In the genomic region with DNA sequence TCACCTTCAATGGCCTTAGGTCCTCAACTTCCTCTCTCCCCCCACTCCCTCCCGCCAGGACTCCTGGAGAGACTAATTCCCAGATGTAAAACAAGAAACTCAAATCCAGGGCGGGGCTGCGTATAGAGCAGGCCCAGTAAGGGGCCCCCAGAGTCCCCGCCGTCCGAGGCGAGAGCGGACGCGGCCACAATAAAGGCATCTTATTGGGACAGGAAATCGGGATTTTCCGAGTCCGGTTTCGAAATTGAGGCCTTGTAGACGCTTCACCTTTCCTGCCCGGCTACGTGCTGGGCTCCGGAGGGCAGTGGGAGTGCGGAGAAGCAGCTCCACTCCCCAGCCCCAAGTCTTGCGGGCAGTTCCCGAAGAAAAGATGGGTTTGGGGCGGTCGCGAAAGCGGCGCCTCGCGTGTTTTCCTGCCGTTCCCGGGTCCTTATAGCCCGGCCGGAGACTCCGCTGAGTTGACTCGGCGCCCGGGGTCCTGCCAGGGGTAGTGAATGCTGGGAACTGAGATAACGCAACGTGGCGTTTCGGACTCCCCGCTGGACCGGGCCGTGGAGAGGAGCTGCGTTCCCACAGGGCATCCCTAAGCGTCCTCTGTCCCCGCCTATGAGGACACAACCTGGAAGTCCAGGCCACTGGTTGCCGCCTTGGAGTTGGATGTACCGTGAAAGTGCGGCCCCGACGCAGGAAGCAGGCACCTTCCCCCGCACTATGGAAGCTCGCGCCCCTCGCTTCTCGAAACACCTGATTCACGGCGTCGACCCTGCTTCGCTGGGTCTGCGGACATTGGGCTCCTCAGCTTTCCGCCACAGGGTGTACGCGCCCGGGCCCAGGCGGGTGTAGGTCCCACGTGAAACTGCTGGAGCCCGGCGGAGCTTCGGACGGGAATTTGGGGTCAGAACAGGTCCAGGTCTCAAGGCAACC, we compare ENCODE assay signal across 9 cellular contexts. TPM values are rescaled to one million over a fixed set of nuclear protein-coding genes. Genes with fewer than 3 reads are reported as not detected.
DNase-seq lines count a peak whose midpoint lies in the region; ATAC-seq lines count a peak whose summit lies in the region.
"Had no signal": no experiment of that assay in that cellular context is flagged by ENCODE, and none has a peak within 500 bp of the region (broad histone marks: within the 10 kb centered on the region; RNA-seq: fewer than 3 reads in every experiment).

No MANE protein-coding gene starts in this region.

- intact Hi-C loops in left ventricle myocardium superior (cut with micrococcal nuclease) = no loop called here

- H3K23ac ChIP-seq in trophoblast cell (ENCODE audit: low read length) = no peak overlapping the region

- no peak overlapping the region for H3K4ac ChIP-seq in trophoblast cell (ENCODE audit: low read depth, low read length)

- no peak overlapping the region for H2BK120ac ChIP-seq in trophoblast cell (ENCODE audit: insufficient read depth, low read length, poor library complexity)

- H3K18ac ChIP-seq in trophoblast cell (ENCODE audit: low read length) = no peak overlapping the region

- no peaks in the 10 kb centered on the region for H3K79me2 ChIP-seq in trophoblast cell (ENCODE audit: control insufficient read depth, insufficient read depth, low read length, poor library complexity)

- H3K27me3 ChIP-seq in CD4-positive, CD25-positive, alpha-beta regulatory T cell (ENCODE audit: control insufficient read depth, insufficient read depth, low read length) = peaks cover 17% of the 10 kb centered on the region
- H3K27me3 ChIP-seq in trophoblast cell (ENCODE audit: insufficient read depth, low read length) = peaks cover 26% of the 10 kb centered on the region

- H2BK12ac ChIP-seq in trophoblast cell (ENCODE audit: low read length) = no peak overlapping the region

- peaks cover 0 to 32% (median 7%) of the 10 kb centered on the region in 4 donors for H3K4me1 Mint-ChIP-seq in CD4-positive, CD25-positive, alpha-beta regulatory T cell
- peaks cover 11% of the 10 kb centered on the region for H3K4me1 Mint-ChIP-seq in activated T-helper 17 cell treated with anti-CD3 and anti-CD28 coated beads, Interleukin-2, amount 50 U/mL, for 72 hours

- H4K12ac ChIP-seq in trophoblast cell (ENCODE audit: low read depth, low read length) = no peak overlapping the region

- no peak overlapping the region for H3K4me3 ChIP-seq in CD4-positive, CD25-positive, alpha-beta regulatory T cell (ENCODE audit: low read depth, low read length)
- no peak overlapping the region for H3K4me3 ChIP-seq in trophoblast cell (ENCODE audit: low read depth, low read length)

- H3K27me3 Mint-ChIP-seq in CD4-positive, CD25-positive, alpha-beta regulatory T cell = peaks cover 96% of the 10 kb centered on the region
- H3K27me3 Mint-ChIP-seq in activated T-helper 17 cell treated with anti-CD3 and anti-CD28 coated beads, Interleukin-2, amount 50 U/mL, for 72 hours = peaks cover 62% of the 10 kb centered on the region

- no peak overlapping the region for H2AK5ac ChIP-seq in trophoblast cell (ENCODE audit: low read length)

- no peak overlapping the region for H4K91ac ChIP-seq in trophoblast cell (ENCODE audit: low read depth, low read length)

- peaks cover 0 to 2% (median 0%) of the 10 kb centered on the region in 7 donors for H3K9me3 Mint-ChIP-seq in CD4-positive, CD25-positive, alpha-beta regulatory T cell
- H3K9me3 Mint-ChIP-seq in activated T-helper 17 cell treated with anti-CD3 and anti-CD28 coated beads, Interleukin-2, amount 50 U/mL, for 72 hours = no peaks in the 10 kb centered on the region

- no peak overlapping the region for H3K27ac ChIP-seq in CD4-positive, CD25-positive, alpha-beta regulatory T cell (ENCODE audit: insufficient read depth, low read length, poor library complexity, severe bottlenecking)
- no peak overlapping the region for H3K27ac ChIP-seq in trophoblast cell (ENCODE audit: low read depth, low read length)
- H3K27ac ChIP-seq: neutrophil had no signal

- H3K36me3 Mint-ChIP-seq in CD4-positive, CD25-positive, alpha-beta regulatory T cell = no peaks in the 10 kb centered on the region
- no peaks in the 10 kb centered on the region for H3K36me3 Mint-ChIP-seq in activated T-helper 17 cell treated with anti-CD3 and anti-CD28 coated beads, Interleukin-2, amount 50 U/mL, for 72 hours (ENCODE audit: low read depth)

- DNase-seq in CD4-positive, CD25-positive, alpha-beta regulatory T cell = no peak
- no peak for DNase-seq in left ventricle myocardium superior
- peak in 1 of 2 donors; percentile 24 for DNase-seq in trophoblast cell
- DNase-seq in NCI-H2081 (lab: John Stamatoyannopoulos, UW) = no peak
- DNase-seq in SW480 (ENCODE audit: low spot score) = no peak
- DNase-seq in NCI-H146 (lab: John Stamatoyannopoulos, UW) = no peak

- no peaks in the 10 kb centered on the region for H3K9me3 ChIP-seq in CD4-positive, CD25-positive, alpha-beta regulatory T cell (ENCODE audit: control insufficient read depth in 2 of 2, low read length in 2 of 2)
- no peaks in the 10 kb centered on the region for H3K9me3 ChIP-seq in trophoblast cell (ENCODE audit: insufficient read depth, low read depth, low read length)
- H3K9me3 ChIP-seq: neutrophil had no signal

- no peaks in the 10 kb centered on the region for H3K36me3 ChIP-seq in CD4-positive, CD25-positive, alpha-beta regulatory T cell (ENCODE audit: control insufficient read depth, insufficient read depth, low read length)
- no peaks in the 10 kb centered on the region for H3K36me3 ChIP-seq in trophoblast cell (ENCODE audit: control insufficient read depth in 1 of 2, insufficient read depth in 2 of 2, low read length in 2 of 2)
- H3K36me3 ChIP-seq: neutrophil had no signal

- no peak overlapping the region for H3K14ac ChIP-seq in trophoblast cell (ENCODE audit: low read length)

- H2BK5ac ChIP-seq in trophoblast cell (ENCODE audit: low read depth, low read length, poor library complexity) = no peak overlapping the region

- peaks cover 21% of the 10 kb centered on the region for H3K4me1 ChIP-seq in CD4-positive, CD25-positive, alpha-beta regulatory T cell (ENCODE audit: control insufficient read depth, insufficient read depth, low read length, poor library complexity, severe bottlenecking)
- peaks cover 20 to 22% of the 10 kb centered on the region in 2 experiments for H3K4me1 ChIP-seq in trophoblast cell (ENCODE audit: control insufficient read depth in 1 of 2, insufficient read depth in 2 of 2, low read length in 2 of 2)

- peak overlapping the region; percentile 41 to 74 (median 67) for H3K4me3 Mint-ChIP-seq in CD4-positive, CD25-positive, alpha-beta regulatory T cell
- H3K4me3 Mint-ChIP-seq in activated T-helper 17 cell treated with anti-CD3 and anti-CD28 coated beads, Interleukin-2, amount 50 U/mL, for 72 hours = peak overlapping the region; percentile 69

- H3K79me1 ChIP-seq in trophoblast cell (ENCODE audit: low read length) = no peaks in the 10 kb centered on the region

- H3K4me2 ChIP-seq in trophoblast cell (ENCODE audit: low read length) = peak overlapping the region; percentile 68

- peak overlapping the region in 1 of 3 donors; percentile 43 for H3K27ac Mint-ChIP-seq in CD4-positive, CD25-positive, alpha-beta regulatory T cell
- no peak overlapping the region for H3K27ac Mint-ChIP-seq in activated T-helper 17 cell treated with anti-CD3 and anti-CD28 coated beads, Interleukin-2, amount 50 U/mL, for 72 hours

- WGBS in trophoblast cell (ENCODE audit: extremely low coverage, insufficient coverage, insufficient read length) = no CpG with 5 or more reads among the region's 71 CpGs

- ATAC-seq in CD4-positive, CD25-positive, alpha-beta regulatory T cell (ENCODE audit: low read depth in 2 of 2) = no peak
- no peak for ATAC-seq in activated T-helper 17 cell treated with anti-CD3 and anti-CD28 coated beads, Interleukin-2, amount 50 U/mL, for 72 hours (replicated peaks)
- peak; percentile 35 for ATAC-seq in left ventricle myocardium superior
- ATAC-seq in activated CD4-positive, CD25-positive, alpha-beta regulatory T cell treated with anti-CD3 and anti-CD28 coated beads, Interleukin-2, amount 50 U/mL, for 24 hours = no peak

- no peak overlapping the region for H3K9ac ChIP-seq in trophoblast cell (ENCODE audit: low read length)

- peak overlapping the region; percentile 47 for H2AFZ ChIP-seq in trophoblast cell (ENCODE audit: insufficient read depth, low read length, poor library complexity)

- H4K8ac ChIP-seq in trophoblast cell (ENCODE audit: low read depth, low read length) = no peak overlapping the region

RNA-seq across cellular contexts. Expression of a gene that starts 4.8 kb away (rescaled TPM):
- not detected for total RNA-seq in CD4-positive, CD25-positive, alpha-beta regulatory T cell
- polyA plus RNA-seq in CD4-positive, CD25-positive, alpha-beta regulatory T cell = not detected
- total RNA-seq in activated T-helper 17 cell treated with anti-CD3 and anti-CD28 coated beads, Interleukin-2, amount 50 U/mL, for 72 hours = not detected
- 0.07 TPM for total RNA-seq in left ventricle myocardium superior
- polyA plus RNA-seq in trophoblast cell (2013) = not detected in 2 replicates

RNA-seq across cellular contexts. Expression of a gene that starts 45.3 kb away (rescaled TPM):
- 277 TPM for total RNA-seq in CD4-positive, CD25-positive, alpha-beta regulatory T cell
- polyA plus RNA-seq in CD4-positive, CD25-positive, alpha-beta regulatory T cell = 100 to 1,000 TPM; 158 to 172 (median 168) TPM
- total RNA-seq in activated T-helper 17 cell treated with anti-CD3 and anti-CD28 coated beads, Interleukin-2, amount 50 U/mL, for 72 hours = 100 to 1,000 TPM; 176 to 287 TPM
- 36.4 TPM for total RNA-seq in left ventricle myocardium superior
- polyA plus RNA-seq in trophoblast cell (2013) = 473 and 540 TPM in 2 replicates

RNA-seq across cellular contexts. Expression of a gene that starts 58.8 kb away (rescaled TPM):
- not detected for total RNA-seq in CD4-positive, CD25-positive, alpha-beta regulatory T cell
- polyA plus RNA-seq in CD4-positive, CD25-positive, alpha-beta regulatory T cell = not detected
- not detected for total RNA-seq in activated T-helper 17 cell treated with anti-CD3 and anti-CD28 coated beads, Interleukin-2, amount 50 U/mL, for 72 hours
- not detected for total RNA-seq in left ventricle myocardium superior
- not detected in 2 replicates for polyA plus RNA-seq in trophoblast cell (2013)
